In the genomic region with DNA sequence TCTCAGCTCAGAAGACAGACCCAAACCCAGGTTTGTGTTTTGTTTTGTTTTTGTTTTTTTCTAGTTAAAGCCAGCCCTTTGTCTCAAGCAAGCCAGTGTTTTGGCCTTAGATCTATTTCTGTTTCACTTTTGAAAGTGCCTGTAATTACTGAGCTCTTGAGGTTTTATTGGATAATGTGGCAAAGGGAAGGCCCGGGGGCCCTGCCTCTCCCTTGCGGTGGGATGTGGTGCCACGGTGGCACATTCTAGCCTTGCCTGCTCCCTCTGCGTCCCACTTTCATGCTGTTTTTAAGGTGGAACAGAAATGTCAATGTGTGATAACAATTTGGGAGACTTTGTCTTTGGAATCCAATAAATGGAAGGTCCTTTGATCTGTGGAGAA, we compare ENCODE assay signal across 8 cellular contexts. TPM values are rescaled to one million over a fixed set of nuclear protein-coding genes. Genes with fewer than 3 reads are reported as not detected.
DNase-seq lines count a peak whose midpoint lies in the region; ATAC-seq and TF ChIP-seq lines count a peak whose summit lies in the region.

No MANE protein-coding gene starts in this region.

- no peak for ATAC-seq in HG03457 (IDR thresholded peaks at IDR 0.05; ENCODE audit: unreplicated experiment)

- peak; percentile 56 for DNase-seq in activated T-cell treated with anti-CD3 and anti-CD28 coated beads, Interleukin-2, amount 50 U/mL, for 24 hours
- DNase-seq in activated T-cell treated with anti-CD3 and anti-CD28 coated beads, Interleukin-2, amount 50 U/mL, for 1 hour, result no peak
- DNase-seq in activated CD4-positive, alpha-beta T cell treated with anti-CD3 and anti-CD28 coated beads, Interleukin-2, amount 50 U/mL, for 48 hours, result peak; percentile 54 to 66
- DNase-seq in glutamatergic neuron (no peak), stomach (no peak), NCI-H345 treated with DMSO at 0.1 percent for 48 hours (lab: John Stamatoyannopoulos, UW; ENCODE audit: unreplicated experiment) (no peak), NCI-H82 (lab: John Stamatoyannopoulos, UW) (no peak)

- H3K4me3 Mint-ChIP-seq in activated T-cell treated with anti-CD3 and anti-CD28 coated beads, Interleukin-2, amount 50 U/mL, for 24 hours, result peak overlapping the region; percentile 96
- H3K4me3 Mint-ChIP-seq in glutamatergic neuron (ENCODE audit: unreplicated experiment), result peak overlapping the region; percentile 15

- no peaks in the 10 kb centered on the region for H3K27me3 Mint-ChIP-seq in activated T-cell treated with anti-CD3 and anti-CD28 coated beads, Interleukin-2, amount 50 U/mL, for 24 hours
- peaks cover 13% of the 10 kb centered on the region for H3K27me3 Mint-ChIP-seq in glutamatergic neuron (ENCODE audit: unreplicated experiment)

- H3K9me3 ChIP-seq in stomach, result no peaks in the 10 kb centered on the region

- intact Hi-C loops in stomach (cut with DNase I; ENCODE audit: low total_unique reads), result no loop called here

- peak overlapping the region; percentile 27 for H3K27ac Mint-ChIP-seq in activated T-cell treated with anti-CD3 and anti-CD28 coated beads, Interleukin-2, amount 50 U/mL, for 24 hours
- H3K27ac Mint-ChIP-seq in glutamatergic neuron (ENCODE audit: unreplicated experiment), result no peak overlapping the region

- no peaks in the 10 kb centered on the region for H3K36me3 ChIP-seq in stomach

- H3K36me3 Mint-ChIP-seq in activated T-cell treated with anti-CD3 and anti-CD28 coated beads, Interleukin-2, amount 50 U/mL, for 24 hours (ENCODE audit: low read depth), result peaks cover 9% of the 10 kb centered on the region
- peaks cover 6% of the 10 kb centered on the region for H3K36me3 Mint-ChIP-seq in glutamatergic neuron (ENCODE audit: unreplicated experiment)

- peaks cover 77% of the 10 kb centered on the region for H3K4me1 Mint-ChIP-seq in activated T-cell treated with anti-CD3 and anti-CD28 coated beads, Interleukin-2, amount 50 U/mL, for 24 hours (ENCODE audit: low read depth)
- peaks cover 2% of the 10 kb centered on the region for H3K4me1 Mint-ChIP-seq in glutamatergic neuron (ENCODE audit: low read depth, unreplicated experiment)

- H3K9me3 Mint-ChIP-seq in activated T-cell treated with anti-CD3 and anti-CD28 coated beads, Interleukin-2, amount 50 U/mL, for 24 hours, result no peaks in the 10 kb centered on the region
- H3K9me3 Mint-ChIP-seq in glutamatergic neuron (ENCODE audit: unreplicated experiment), result peaks cover 5% of the 10 kb centered on the region

- no peak for TF ChIP-seq POLR2A in stomach (IDR thresholded peaks at IDR 0.05)

- peaks cover 42 to 70% (median 56%) of the 10 kb centered on the region in 4 donors for H3K4me1 ChIP-seq in stomach

- TF ChIP-seq EP300 in stomach (IDR thresholded peaks at IDR 0.05), result no peak

- H3K4me3 ChIP-seq in stomach, result peak overlapping the region in 3 of 4 donors; percentile 74 to 95 (median 78)

- TF ChIP-seq CTCF in glutamatergic neuron (IDR thresholded peaks at IDR 0.05; ENCODE audit: partially characterized antibody, unreplicated experiment), result no peak
- no peak for TF ChIP-seq CTCF in stomach (IDR thresholded peaks at IDR 0.05)

- H3K27me3 ChIP-seq in stomach, result no peaks in the 10 kb centered on the region

- WGBS in stomach, 5 donors, result 37 to 47% (median 45%) methylated on average over 4 of the region's 4 CpGs

- H3K27ac ChIP-seq in stomach, result peak overlapping the region in 4 of 5 donors; percentile 10 to 91 (median 86)

RNA-seq across cellular contexts. Expression of gene HPCAL1, which starts 2.5 kb away (rescaled TPM):
- total RNA-seq in glutamatergic neuron (ENCODE audit: unreplicated experiment) (13.1 TPM), stomach (100 to 1,000 TPM in 2 of 5 donors, 10 to 100 TPM in 3; 14.0 to 571 (median 89.3) TPM)
- polyA plus RNA-seq in stomach, result 10 to 100 TPM; 46.4 to 97.9 (median 81.6) TPM

Comparison
In these comparisons a context has a peak if more than half of its experiments do, and no peak if none do; other contexts are left out.
1. DNase-seq: peak in activated T-cell treated with anti-CD3 and anti-CD28 coated beads, Interleukin-2, amount 50 U/mL, for 24 hours (single experiment) and activated CD4-positive, alpha-beta T cell treated with anti-CD3 and anti-CD28 coated beads, Interleukin-2, amount 50 U/mL, for 48 hours (2 of 2); none in activated T-cell treated with anti-CD3 and anti-CD28 coated beads, Interleukin-2, amount 50 U/mL, for 1 hour (single experiment), glutamatergic neuron (single experiment), stomach (single experiment), NCI-H345 treated with DMSO at 0.1 percent for 48 hours (single experiment) and NCI-H82 (single experiment).